In genomic region chr1:248837794-248838356, GRCh38 we compare ENCODE assay signal across 8 cellular contexts. TPM values are rescaled to one million over a fixed set of nuclear protein-coding genes. Genes with fewer than 3 reads are reported as not detected.
DNase-seq lines count a peak whose midpoint lies in the region; ATAC-seq, FAIRE-seq and TF ChIP-seq lines count a peak whose summit lies in the region.

Gene ZNF672 (plus strand): TSS chr1:248838224. CDS start chr1:248847275, 9,051 bp downstream.

- H3K9me3 Mint-ChIP-seq in activated naive CD8-positive, alpha-beta T cell treated with anti-CD3 and anti-CD28 coated beads, Interleukin-2, amount 10 ng/mL, durations not matched to agents 7 days and 5 days: no peaks in the 10 kb centered on the region

- H3K36me3 ChIP-seq in pancreas: no peaks in the 10 kb centered on the region
- H3K36me3 ChIP-seq in thyroid gland: no peaks in the 10 kb centered on the region

- H3K4me3 Mint-ChIP-seq in activated naive CD8-positive, alpha-beta T cell treated with anti-CD3 and anti-CD28 coated beads, Interleukin-2, amount 10 ng/mL, durations not matched to agents 7 days and 5 days: no peak within 1 kb of the TSS

- H3K36me3 Mint-ChIP-seq in activated naive CD8-positive, alpha-beta T cell treated with anti-CD3 and anti-CD28 coated beads, Interleukin-2, amount 10 ng/mL, durations not matched to agents 7 days and 5 days: no peaks in the 10 kb centered on the region

- peaks cover 5 to 17% (median 6%) of the 10 kb centered on the region in 3 donors for H3K4me1 ChIP-seq in pancreas
- peaks cover 23 to 42% of the 10 kb centered on the region in 2 donors for H3K4me1 ChIP-seq in thyroid gland

- H3K27me3 Mint-ChIP-seq in activated naive CD8-positive, alpha-beta T cell treated with anti-CD3 and anti-CD28 coated beads, Interleukin-2, amount 10 ng/mL, durations not matched to agents 7 days and 5 days: peaks cover 2% of the 10 kb centered on the region

- H3K27ac Mint-ChIP-seq in activated naive CD8-positive, alpha-beta T cell treated with anti-CD3 and anti-CD28 coated beads, Interleukin-2, amount 10 ng/mL, durations not matched to agents 7 days and 5 days: no peak within 1 kb of the TSS

- intact Hi-C loops in head of caudate nucleus (cut with DNase I) (loop anchor here (2.0 kb wide), 1 partner anchor 37 kb away; no protein-coding TSS in a partner anchor), pancreas (cut with DNase I) (no loop called here), thyroid gland (cut with DNase I) (no loop called here)

- H3K4me1 Mint-ChIP-seq in activated naive CD8-positive, alpha-beta T cell treated with anti-CD3 and anti-CD28 coated beads, Interleukin-2, amount 10 ng/mL, durations not matched to agents 7 days and 5 days: peaks cover 18% of the 10 kb centered on the region

- H3K4me3 ChIP-seq in pancreas (peak within 1 kb of the TSS; percentile 75 to 99 (median 84)), thyroid gland (replicated peaks in 1 of 3) (peak within 1 kb of the TSS; percentile 73 to 94 (median 86))

- TF ChIP-seq CTCF in pancreas (IDR thresholded peaks at IDR 0.05) (no peak), thyroid gland (IDR thresholded peaks at IDR 0.05) (no peak)

- POLR2A ChIA-PET in activated naive CD8-positive, alpha-beta T cell treated with anti-CD3 and anti-CD28 coated beads, Interleukin-2, amount 10 ng/mL, durations not matched to agents 7 days and 5 days (lab: Charles Lee): interaction anchor here (0.7 to 4.8 kb wide), 10 partner anchors 9 to 68 kb away, joined by 3 to 74 read pairs (median 7); partner anchors contain the start of genes PGBD2, SH3BP5L and ZNF692

- TF ChIP-seq POLR2A in GM12891 (IDR thresholded peaks at IDR 0.05; ENCODE audit: low read depth, low read length) (peak; percentile 68), thyroid gland (IDR thresholded peaks at IDR 0.05) (peak in 1 of 2 donors; percentile 51)

- H3K27me3 ChIP-seq in pancreas: no peaks in the 10 kb centered on the region
- H3K27me3 ChIP-seq in thyroid gland: no peaks in the 10 kb centered on the region

- WGBS in pancreas, 2 donors: 0% methylated on average over 42 to 48 of the region's 48 CpGs
- 1% methylated on average over 37 to 41 of the region's 48 CpGs for WGBS in thyroid gland, 2 donors

- FAIRE-seq in GM12891 (lab: Jason Lieb, UNC): peak; percentile 73
- no peak for FAIRE-seq in pancreas (lab: Jason Lieb, UNC)

- H3K9me3 ChIP-seq in pancreas (no peaks in the 10 kb centered on the region), thyroid gland (no peaks in the 10 kb centered on the region)

- DNase-seq in GM12891 (ENCODE audit: insufficient read length, low spot score): peak; percentile 92
- DNase-seq in NCI-H1417 treated with DMSO at 0.1 percent for 48 hours (lab: John Stamatoyannopoulos, UW): peak; percentile 85
- DNase-seq in SW 1271 (lab: John Stamatoyannopoulos, UW): peak; percentile 99 to 100
- DNase-seq in activated naive CD8-positive, alpha-beta T cell treated with anti-CD3 and anti-CD28 coated beads, Interleukin-2, amount 10 ng/mL, durations not matched to agents 7 days and 5 days: peak; percentile 93
- DNase-seq in head of caudate nucleus: peak; percentile 93 to 99 (median 98)
- DNase-seq in pancreas: peak; percentile 96 to 99 (median 99)
- DNase-seq in thyroid gland: peak; percentile 99

- H3K27ac ChIP-seq in pancreas: peak within 1 kb of the TSS; percentile 99 to 100 (median 100)
- H3K27ac ChIP-seq in thyroid gland: peak within 1 kb of the TSS; percentile 100

- ATAC-seq in HG02798 (IDR thresholded peaks at IDR 0.05; ENCODE audit: poor library complexity, unreplicated experiment) (peak; percentile 87), pancreas (peak; percentile 86 to 94 (median 88))
- ATAC-seq in activated naive CD8-positive, alpha-beta T cell treated with anti-CD3 and anti-CD28 coated beads, Interleukin-2, amount 10 ng/mL, durations not matched to agents 7 days and 5 days (ENCODE audit: low read depth): peak; percentile 86

TF ChIP-seq in GM12891, 5 proteins besides CTCF, POLR2A, EP300 and RAD21:
- TF ChIP-seq SPI1 (IDR thresholded peaks at IDR 0.05; ENCODE audit: low read depth, low read length) (no peak), TAF1 (IDR thresholded peaks at IDR 0.05; ENCODE audit: low read depth, low read length) (0 out of 2 replicates have a peak, but pooled peaks have one; percentile 17), POLR2AphosphoS5 (IDR thresholded peaks at IDR 0.05; ENCODE audit: low read depth, low read length) (peak; percentile 64)

RNA-seq across cellular contexts. Expression of gene ZNF672, which starts in this region (rescaled TPM):
- 24.7 TPM for polyA plus RNA-seq in GM12891 (2012; ENCODE audit: low read depth, missing spikeins)
- total RNA-seq in activated naive CD8-positive, alpha-beta T cell treated with anti-CD3 and anti-CD28 coated beads, Interleukin-2, amount 10 ng/mL, durations not matched to agents 7 days and 5 days: 10 to 100 TPM; 51.0 to 53.6 TPM
- total RNA-seq in pancreas (10 to 100 TPM; 13.0 to 22.6 (median 15.5) TPM), thyroid gland (10 to 100 TPM; 43.5 to 82.2 (median 53.7) TPM)
- polyA plus RNA-seq in pancreas: 10 to 100 TPM in 1 of 2 donors, 1 to 10 TPM in 1; 9.7 to 16.0 TPM

Comparison
In these comparisons a context has a peak if more than half of its experiments do, and no peak if none do; other contexts are left out.
1. Peak in every context shown above with its lines: DNase-seq, ATAC-seq, H3K4me3 ChIP-seq and H3K27ac ChIP-seq.